27 cellular contexts compared by ENCODE assay signal in the genomic region with DNA sequence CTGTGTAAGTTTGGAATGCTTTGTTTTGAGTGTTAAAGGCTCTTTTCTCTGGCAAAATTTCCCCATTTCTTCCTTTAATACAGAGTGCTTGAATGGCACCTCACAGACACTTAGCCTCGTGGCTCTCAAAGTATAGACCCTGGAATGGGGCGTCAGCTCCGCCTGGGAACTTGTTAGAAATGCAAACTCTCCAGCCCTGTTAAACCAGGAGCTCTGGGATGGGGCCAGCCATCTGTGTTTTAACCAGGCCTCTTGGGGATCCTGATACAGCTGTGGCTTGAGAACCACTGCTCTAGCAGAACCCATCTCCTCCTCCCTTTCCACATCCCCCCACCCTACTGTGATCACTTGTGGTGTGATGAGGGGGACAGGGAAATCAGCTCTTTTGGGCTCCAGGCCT.
"Had no signal": no experiment of that assay in that cellular context is flagged by ENCODE, and none has a peak within 500 bp of the region (broad histone marks: within the 10 kb centered on the region; RNA-seq: fewer than 3 reads in every experiment).

No MANE protein-coding gene starts in this region.

- ATAC-seq: activated CD4-positive, alpha-beta T cell treated with anti-CD3 and anti-CD28 coated beads for 36 hours; activated T-cell treated with anti-CD3 and anti-CD28 coated beads, Interleukin-2, amount 50 U/mL, for 4 hours; left lung; natural killer cell treated with Interleukin-12 subunit alpha and Interleukin-12 subunit beta and Interleukin-15 and Interleukin-18, amount 100 ng/mL, for 72 hours had no signal

- H3K27me3 Mint-ChIP-seq: type B pancreatic cell had no signal

- H3K36me3 Mint-ChIP-seq: activated naive CD8-positive, alpha-beta T cell treated with anti-CD3 and anti-CD28 coated beads, Interleukin-2, amount 10 ng/mL, durations not matched to agents 7 days and 5 days; immature natural killer cell; natural killer cell treated with Interleukin-12 subunit alpha and Interleukin-12 subunit beta and Interleukin-15 and Interleukin-18, amount 100 ng/mL, for 72 hours had no signal

- H3K27ac Mint-ChIP-seq: activated B cell treated with CpG ODN at 0.5 μM for 24 hours; activated CD4-positive, alpha-beta T cell treated with anti-CD3 and anti-CD28 coated beads for 36 hours; activated naive CD4-positive, alpha-beta T cell treated with anti-CD3 and anti-CD28 coated beads for 36 hours; activated naive CD8-positive, alpha-beta T cell treated with anti-CD3 and anti-CD28 coated beads, Interleukin-2, amount 10 ng/mL, durations not matched to agents 7 days and 5 days; activated T-helper 2 cell treated with anti-CD3 and anti-CD28 coated beads, Interferon-gamma antibody, Interleukin-2, Interleukin-4, amounts not matched to agents 10 μg/mL and 5 μg/mL and 100 μg/mL, durations not matched to agents 14 hours and 24 hours and 36 hours; immature natural killer cell; natural killer cell treated with Interleukin-12 subunit alpha and Interleukin-12 subunit beta and Interleukin-15 and Interleukin-18, amount 100 ng/mL, for 72 hours; T-helper 1 cell treated with Interleukin-12 subunit alpha and Interleukin-12 subunit beta and Interleukin-4 antibody, amounts not matched to agents 30 μg/mL and 1 μg/mL, for 36 hours; type B pancreatic cell had no signal

- H3K27ac ChIP-seq: breast epithelium, left lung, parathyroid adenoma, sigmoid colon, testis had no signal

- H3K4me1 ChIP-seq: breast epithelium, left lung, parathyroid adenoma, testis had no signal

- H3K9me3 ChIP-seq: breast epithelium, left lung, sigmoid colon, testis had no signal

- H3K4me3 Mint-ChIP-seq: activated B cell treated with CpG ODN at 0.5 μM for 24 hours; activated CD4-positive, alpha-beta T cell treated with anti-CD3 and anti-CD28 coated beads for 36 hours; activated naive CD4-positive, alpha-beta T cell treated with anti-CD3 and anti-CD28 coated beads for 36 hours; activated naive CD8-positive, alpha-beta T cell treated with anti-CD3 and anti-CD28 coated beads, Interleukin-2, amount 10 ng/mL, durations not matched to agents 7 days and 5 days; activated T-cell treated with anti-CD3 and anti-CD28 coated beads, Interleukin-2, amount 50 U/mL, for 4 hours; immature natural killer cell; natural killer cell treated with Interleukin-12 subunit alpha and Interleukin-12 subunit beta and Interleukin-15 and Interleukin-18, amount 100 ng/mL, for 72 hours; T-helper 1 cell treated with Interleukin-12 subunit alpha and Interleukin-12 subunit beta and Interleukin-4 antibody, amounts not matched to agents 30 μg/mL and 1 μg/mL, for 36 hours; type B pancreatic cell had no signal

- H3K27me3 ChIP-seq: breast epithelium, left lung, sigmoid colon, testis had no signal

- H3K9me3 Mint-ChIP-seq: activated B cell treated with CpG ODN at 0.5 μM for 24 hours; activated naive CD4-positive, alpha-beta T cell treated with anti-CD3 and anti-CD28 coated beads for 36 hours; activated naive CD8-positive, alpha-beta T cell treated with anti-CD3 and anti-CD28 coated beads, Interleukin-2, amount 10 ng/mL, durations not matched to agents 7 days and 5 days; activated T-cell treated with anti-CD3 and anti-CD28 coated beads, Interleukin-2, amount 50 U/mL, for 4 hours; activated T-helper 2 cell treated with anti-CD3 and anti-CD28 coated beads, Interferon-gamma antibody, Interleukin-2, Interleukin-4, amounts not matched to agents 10 μg/mL and 5 μg/mL and 100 μg/mL, durations not matched to agents 14 hours and 24 hours and 36 hours; natural killer cell treated with Interleukin-12 subunit alpha and Interleukin-12 subunit beta and Interleukin-15 and Interleukin-18, amount 100 ng/mL, for 72 hours; T-helper 1 cell treated with Interleukin-12 subunit alpha and Interleukin-12 subunit beta and Interleukin-4 antibody, amounts not matched to agents 30 μg/mL and 1 μg/mL, for 36 hours had no signal

- H3K4me1 Mint-ChIP-seq: activated CD4-positive, alpha-beta T cell treated with anti-CD3 and anti-CD28 coated beads for 36 hours; activated naive CD8-positive, alpha-beta T cell treated with anti-CD3 and anti-CD28 coated beads, Interleukin-2, amount 10 ng/mL, durations not matched to agents 7 days and 5 days; immature natural killer cell had no signal

- DNase-seq: activated B cell treated with CpG ODN at 0.5 μM for 24 hours; activated CD4-positive, alpha-beta T cell treated with anti-CD3 and anti-CD28 coated beads for 36 hours; activated CD4-positive, alpha-beta T cell treated with anti-CD3 and anti-CD28 coated beads, Interleukin-2, amount 50 U/mL, for 4 hours; activated CD8-positive, alpha-beta memory T cell treated with anti-CD3 and anti-CD28 coated beads, Interleukin-2, amount 50 U/mL, for 48 hours; activated naive CD4-positive, alpha-beta T cell treated with anti-CD3 and anti-CD28 coated beads for 36 hours; activated naive CD8-positive, alpha-beta T cell treated with anti-CD3 and anti-CD28 coated beads, Interleukin-2, amount 10 ng/mL, durations not matched to agents 7 days and 5 days; activated T-cell treated with anti-CD3 and anti-CD28 coated beads, Interleukin-2, amount 50 U/mL, for 4 hours; amniotic stem cell; cerebellar nuclear complex; effector CD4-positive, alpha-beta T cell; foreskin fibroblast; immature natural killer cell; left lung; midbrain; sigmoid colon; stimulated activated CD4-positive, alpha-beta T cell treated with anti-CD3 and anti-CD28 coated beads, Interleukin-15, amount 100 ng/mL, for 24 hours; stimulated activated CD8-positive, alpha-beta memory T cell treated with anti-CD3 and anti-CD28 coated beads, Interleukin-4, amount 100 ng/mL, for 48 hours; stimulated activated naive CD4-positive, alpha-beta T cell; T1000; testis had no signal

- H3K36me3 ChIP-seq: breast epithelium, left lung, sigmoid colon had no signal

- H3K4me3 ChIP-seq: breast epithelium, left lung, sigmoid colon, smooth muscle cell, testis had no signal
